ENCODE assay signal across 8 cellular contexts in the genomic region with DNA sequence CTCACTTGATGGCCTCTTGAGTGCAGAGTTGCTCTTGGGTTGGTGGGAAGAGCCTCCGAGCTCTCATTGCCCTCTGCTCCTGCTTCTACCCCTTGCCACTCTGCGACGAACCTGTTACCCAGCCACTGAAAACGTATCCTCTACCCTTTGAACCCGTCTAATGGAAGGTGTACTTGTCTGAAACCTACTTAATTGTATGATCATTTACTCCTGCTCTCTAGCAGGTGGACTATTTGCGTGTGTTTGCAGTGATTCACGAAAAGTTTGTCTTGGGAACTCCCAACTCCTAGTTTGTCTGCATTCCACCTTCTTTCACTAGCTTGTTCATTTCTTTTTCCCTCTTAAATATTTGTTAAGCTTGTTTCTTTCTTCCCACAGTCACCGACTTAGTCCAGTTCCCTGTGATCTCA. TPM values are rescaled to one million over a fixed set of nuclear protein-coding genes. Genes with fewer than 3 reads are reported as not detected.
DNase-seq lines count a peak whose midpoint lies in the region; ATAC-seq and TF ChIP-seq lines count a peak whose summit lies in the region.

No MANE protein-coding gene starts in this region.

- DNase-seq in Right ventricle myocardium superior, result no peak
- DNase-seq in Right ventricle myocardium inferior (ENCODE audit: missing footprints), result no peak
- DNase-seq in Karpas-422, result no peak
- DNase-seq in choroid plexus epithelial cell (ENCODE audit: low read depth), result no peak
- DNase-seq in midbrain (lab: John Stamatoyannopoulos, UW), result peak; percentile 3
- no peak for DNase-seq in stimulated activated CD4-positive, alpha-beta T cell treated with anti-CD3 and anti-CD28 coated beads, Interleukin-15, amount 100 ng/mL, for 24 hours
- DNase-seq in activated effector memory CD4-positive, alpha-beta T cell treated with Interleukin-2 at 50 U/mL for 16 hours, result no peak
- DNase-seq in effector CD4-positive, alpha-beta T cell, result no peak

- peak overlapping the region; percentile 86 for H3K9ac ChIP-seq in Karpas-422 (ENCODE audit: low read length)

- H3K4me2 ChIP-seq in Karpas-422 (ENCODE audit: low read depth, low read length, poor library complexity, severe bottlenecking), result peak overlapping the region; percentile 96

- no peaks in the 10 kb centered on the region for H3K27me3 ChIP-seq in Karpas-422 (ENCODE audit: low read length)

- H3K79me2 ChIP-seq in Karpas-422 (ENCODE audit: low read length), result peaks cover 57% of the 10 kb centered on the region

- H3K4me3 ChIP-seq in Karpas-422 (ENCODE audit: low read length) (peak overlapping the region; percentile 87), choroid plexus epithelial cell (ENCODE audit: low read depth, low read length) (peak overlapping the region; percentile 79)

- H3K27ac ChIP-seq in Karpas-422 (ENCODE audit: low read length), result no peak overlapping the region

- H3K9me2 ChIP-seq in Karpas-422 (replicated peaks; ENCODE audit: insufficient read depth, low read length), result no peaks in the 10 kb centered on the region

- no peak for TF ChIP-seq CTCF in choroid plexus epithelial cell (conservative IDR thresholded peaks at IDR 0.05; ENCODE audit: low read depth, low read length)

- peak overlapping the region; percentile 84; the same call in 1 of the 2 replicates for H2AFZ ChIP-seq in Karpas-422 (ENCODE audit: low read length)

- intact Hi-C loops in Right ventricle myocardium superior (cut with DNase I) (loop anchor here (10.0 kb wide), 1 partner anchor 411 kb away; no protein-coding TSS in a partner anchor), Right ventricle myocardium inferior (cut with DNase I) (loop anchor here (5.0 kb wide), 2 partner anchors 194 to 531 kb away; a partner anchor contains a TSS)

- H4K20me1 ChIP-seq in Karpas-422 (ENCODE audit: insufficient read depth, low read depth, low read length), result no peaks in the 10 kb centered on the region

- H3K36me3 ChIP-seq in Karpas-422 (ENCODE audit: insufficient read depth, low read length), result peaks cover 32% of the 10 kb centered on the region

- peaks cover 41% of the 10 kb centered on the region for H3K4me1 ChIP-seq in Karpas-422 (ENCODE audit: low read length)

- no peaks in the 10 kb centered on the region for H3K9me3 ChIP-seq in Karpas-422 (ENCODE audit: low read length)

- ATAC-seq in Right ventricle myocardium superior (ENCODE audit: poor library complexity) (peak; percentile 33), Right ventricle myocardium inferior (no peak)

RNA-seq across cellular contexts. Expression of a gene that starts 0.5 kb away (rescaled TPM):
- 6.7 TPM for total RNA-seq in Right ventricle myocardium superior
- 6.9 TPM for total RNA-seq in Right ventricle myocardium inferior
- total RNA-seq in Karpas-422 (2014; rRNA removed; shearing (Covaris generic); ENCODE audit: low replicate concordance), result 11.8 and 15.3 TPM in 2 replicates
